1 cellular context compared by ENCODE assay signal in genomic region chr10:100373298-100374136, GRCh38.
A peak's percentile ranks its signal among the peaks of the same experiment; 100 is the strongest.
TF ChIP-seq lines count a peak whose summit lies in the region.

No MANE protein-coding gene starts in this region.

TF ChIP-seq in HepG2, 621 proteins besides CTCF, POLR2A, EP300 and RAD21 (continued from another document and continues in another):
- TF ChIP-seq, protein P1, sequence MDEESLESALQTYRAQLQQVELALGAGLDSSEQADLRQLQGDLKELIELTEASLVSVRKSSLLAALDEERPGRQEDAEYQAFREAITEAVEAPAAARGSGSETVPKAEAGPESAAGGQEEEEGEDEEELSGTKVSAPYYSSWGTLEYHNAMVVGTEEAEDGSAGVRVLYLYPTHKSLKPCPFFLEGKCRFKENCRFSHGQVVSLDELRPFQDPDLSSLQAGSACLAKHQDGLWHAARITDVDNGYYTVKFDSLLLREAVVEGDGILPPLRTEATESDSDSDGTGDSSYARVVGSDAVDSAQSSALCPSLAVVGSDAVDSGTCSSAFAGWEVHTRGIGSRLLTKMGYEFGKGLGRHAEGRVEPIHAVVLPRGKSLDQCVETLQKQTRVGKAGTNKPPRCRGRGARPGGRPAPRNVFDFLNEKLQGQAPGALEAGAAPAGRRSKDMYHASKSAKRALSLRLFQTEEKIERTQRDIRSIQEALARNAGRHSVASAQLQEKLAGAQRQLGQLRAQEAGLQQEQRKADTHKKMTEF (CRISPR knock-in tag; IDR thresholded peaks at IDR 0.05), result peak; percentile 29; the same call in 1 of the 2 replicates
- TF ChIP-seq ZNF431 (CRISPR knock-in tag; IDR thresholded peaks at IDR 0.05; ENCODE audit: borderline replicate concordance, low read depth), result peak; percentile 70
- TF ChIP-seq, protein P2, sequence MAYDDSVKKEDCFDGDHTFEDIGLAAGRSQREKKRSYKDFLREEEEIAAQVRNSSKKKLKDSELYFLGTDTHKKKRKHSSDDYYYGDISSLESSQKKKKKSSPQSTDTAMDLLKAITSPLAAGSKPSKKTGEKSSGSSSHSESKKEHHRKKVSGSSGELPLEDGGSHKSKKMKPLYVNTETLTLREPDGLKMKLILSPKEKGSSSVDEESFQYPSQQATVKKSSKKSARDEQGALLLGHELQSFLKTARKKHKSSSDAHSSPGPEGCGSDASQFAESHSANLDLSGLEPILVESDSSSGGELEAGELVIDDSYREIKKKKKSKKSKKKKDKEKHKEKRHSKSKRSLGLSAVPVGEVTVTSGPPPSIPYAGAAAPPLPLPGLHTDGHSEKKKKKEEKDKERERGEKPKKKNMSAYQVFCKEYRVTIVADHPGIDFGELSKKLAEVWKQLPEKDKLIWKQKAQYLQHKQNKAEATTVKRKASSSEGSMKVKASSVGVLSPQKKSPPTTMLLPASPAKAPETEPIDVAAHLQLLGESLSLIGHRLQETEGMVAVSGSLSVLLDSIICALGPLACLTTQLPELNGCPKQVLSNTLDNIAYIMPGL (CRISPR knock-in tag; IDR thresholded peaks at IDR 0.05; ENCODE audit: borderline replicate concordance in 1 of 2, low read depth in 1 of 2), result peak; percentile 46 to 61; a peak in 3 of 4 replicates
- TF ChIP-seq, protein P3, sequence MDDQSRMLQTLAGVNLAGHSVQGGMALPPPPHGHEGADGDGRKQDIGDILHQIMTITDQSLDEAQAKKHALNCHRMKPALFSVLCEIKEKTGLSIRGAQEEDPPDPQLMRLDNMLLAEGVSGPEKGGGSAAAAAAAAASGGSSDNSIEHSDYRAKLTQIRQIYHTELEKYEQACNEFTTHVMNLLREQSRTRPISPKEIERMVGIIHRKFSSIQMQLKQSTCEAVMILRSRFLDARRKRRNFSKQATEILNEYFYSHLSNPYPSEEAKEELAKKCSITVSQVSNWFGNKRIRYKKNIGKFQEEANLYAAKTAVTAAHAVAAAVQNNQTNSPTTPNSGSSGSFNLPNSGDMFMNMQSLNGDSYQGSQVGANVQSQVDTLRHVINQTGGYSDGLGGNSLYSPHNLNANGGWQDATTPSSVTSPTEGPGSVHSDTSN (CRISPR knock-in tag; IDR thresholded peaks at IDR 0.05; ENCODE audit: borderline replicate concordance), result no peak
- no peak for TF ChIP-seq AKNA (CRISPR knock-in tag; IDR thresholded peaks at IDR 0.05; ENCODE audit: borderline replicate concordance)
- TF ChIP-seq FOXC1 (CRISPR knock-in tag; IDR thresholded peaks at IDR 0.05; ENCODE audit: borderline replicate concordance), result no peak
- TF ChIP-seq, protein P4, sequence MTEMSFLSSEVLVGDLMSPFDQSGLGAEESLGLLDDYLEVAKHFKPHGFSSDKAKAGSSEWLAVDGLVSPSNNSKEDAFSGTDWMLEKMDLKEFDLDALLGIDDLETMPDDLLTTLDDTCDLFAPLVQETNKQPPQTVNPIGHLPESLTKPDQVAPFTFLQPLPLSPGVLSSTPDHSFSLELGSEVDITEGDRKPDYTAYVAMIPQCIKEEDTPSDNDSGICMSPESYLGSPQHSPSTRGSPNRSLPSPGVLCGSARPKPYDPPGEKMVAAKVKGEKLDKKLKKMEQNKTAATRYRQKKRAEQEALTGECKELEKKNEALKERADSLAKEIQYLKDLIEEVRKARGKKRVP (CRISPR knock-in tag; IDR thresholded peaks at IDR 0.05), result peak; percentile 68 to 99; a peak in 3 of 4 replicates
- no peak for TF ChIP-seq ZFP90 (CRISPR knock-in tag; IDR thresholded peaks at IDR 0.05; ENCODE audit: borderline replicate concordance)
- TF ChIP-seq FOXO1 (CRISPR knock-in tag; IDR thresholded peaks at IDR 0.05), result peak; percentile 77
- 0 out of 2 replicates have a peak, but pooled peaks have one; percentile 40 for TF ChIP-seq ZNF333 (CRISPR knock-in tag; IDR thresholded peaks at IDR 0.05; ENCODE audit: borderline replicate concordance)
- TF ChIP-seq FOXK2 (IDR thresholded peaks at IDR 0.05), result peak; percentile 95
- peak; percentile 51 for TF ChIP-seq PHF8 (CRISPR knock-in tag; IDR thresholded peaks at IDR 0.05)
- TF ChIP-seq ZNF576 (CRISPR knock-in tag; IDR thresholded peaks at IDR 0.05), result no peak
- TF ChIP-seq SRSF1 (optimal IDR thresholded peaks at IDR 0.05; ENCODE audit: low read depth, low read length), result no peak
- peak; percentile 55; the same call in 1 of the 2 replicates for TF ChIP-seq DNMT3B (CRISPR knock-in tag; conservative IDR thresholded peaks at IDR 0.05)
- TF ChIP-seq POGZ (CRISPR knock-in tag; IDR thresholded peaks at IDR 0.05), result peak; percentile 42; the same call in 1 of the 2 replicates
- no peak for TF ChIP-seq ZNF597 (CRISPR knock-in tag; IDR thresholded peaks at IDR 0.05)
- no peak for TF ChIP-seq ZNF672 (CRISPR knock-in tag; IDR thresholded peaks at IDR 0.05)
- TF ChIP-seq HDAC6 (IDR thresholded peaks at IDR 0.05; ENCODE audit: low read depth, low read length), result 0 out of 2 replicates have a peak, but pooled peaks have one; percentile 76
- no peak; the same call in 1 of the 2 replicates for TF ChIP-seq ZNF263 (CRISPR knock-in tag; IDR thresholded peaks at IDR 0.05)
- TF ChIP-seq ZNF740 (CRISPR knock-in tag; IDR thresholded peaks at IDR 0.05), result no peak
- peak; percentile 100 for TF ChIP-seq RXRA (CRISPR knock-in tag; IDR thresholded peaks at IDR 0.05)
- TF ChIP-seq SIN3B (IDR thresholded peaks at IDR 0.05; ENCODE audit: low read length), result no peak
- TF ChIP-seq TCF12 (IDR thresholded peaks at IDR 0.05), result no peak
- TF ChIP-seq TCF12 (CRISPR knock-in tag; IDR thresholded peaks at IDR 0.05), result no peak
- TF ChIP-seq ZNF761 (CRISPR knock-in tag; conservative IDR thresholded peaks at IDR 0.05), result no peak; the same call in 1 of the 2 replicates
- TF ChIP-seq, protein P5, sequence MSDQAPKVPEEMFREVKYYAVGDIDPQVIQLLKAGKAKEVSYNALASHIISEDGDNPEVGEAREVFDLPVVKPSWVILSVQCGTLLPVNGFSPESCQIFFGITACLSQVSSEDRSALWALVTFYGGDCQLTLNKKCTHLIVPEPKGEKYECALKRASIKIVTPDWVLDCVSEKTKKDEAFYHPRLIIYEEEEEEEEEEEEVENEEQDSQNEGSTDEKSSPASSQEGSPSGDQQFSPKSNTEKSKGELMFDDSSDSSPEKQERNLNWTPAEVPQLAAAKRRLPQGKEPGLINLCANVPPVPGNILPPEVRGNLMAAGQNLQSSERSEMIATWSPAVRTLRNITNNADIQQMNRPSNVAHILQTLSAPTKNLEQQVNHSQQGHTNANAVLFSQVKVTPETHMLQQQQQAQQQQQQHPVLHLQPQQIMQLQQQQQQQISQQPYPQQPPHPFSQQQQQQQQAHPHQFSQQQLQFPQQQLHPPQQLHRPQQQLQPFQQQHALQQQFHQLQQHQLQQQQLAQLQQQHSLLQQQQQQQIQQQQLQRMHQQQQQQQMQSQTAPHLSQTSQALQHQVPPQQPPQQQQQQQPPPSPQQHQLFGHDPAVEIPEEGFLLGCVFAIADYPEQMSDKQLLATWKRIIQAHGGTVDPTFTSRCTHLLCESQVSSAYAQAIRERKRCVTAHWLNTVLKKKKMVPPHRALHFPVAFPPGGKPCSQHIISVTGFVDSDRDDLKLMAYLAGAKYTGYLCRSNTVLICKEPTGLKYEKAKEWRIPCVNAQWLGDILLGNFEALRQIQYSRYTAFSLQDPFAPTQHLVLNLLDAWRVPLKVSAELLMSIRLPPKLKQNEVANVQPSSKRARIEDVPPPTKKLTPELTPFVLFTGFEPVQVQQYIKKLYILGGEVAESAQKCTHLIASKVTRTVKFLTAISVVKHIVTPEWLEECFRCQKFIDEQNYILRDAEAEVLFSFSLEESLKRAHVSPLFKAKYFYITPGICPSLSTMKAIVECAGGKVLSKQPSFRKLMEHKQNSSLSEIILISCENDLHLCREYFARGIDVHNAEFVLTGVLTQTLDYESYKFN (CRISPR knock-in tag; conservative IDR thresholded peaks at IDR 0.05), result peak; percentile 67; the same call in 1 of the 2 replicates
- peak; percentile 46; the same call in 1 of the 2 replicates for TF ChIP-seq ZNF232 (CRISPR knock-in tag; IDR thresholded peaks at IDR 0.05; ENCODE audit: borderline replicate concordance)
- peak; percentile 87 for TF ChIP-seq ZFX (CRISPR knock-in tag; IDR thresholded peaks at IDR 0.05; ENCODE audit: low read depth)
- no peak for TF ChIP-seq ZNF326 (CRISPR knock-in tag; IDR thresholded peaks at IDR 0.05; ENCODE audit: borderline replicate concordance)
- 0 out of 2 replicates have a peak, but pooled peaks have one; percentile 35 for TF ChIP-seq ZNF292 (CRISPR knock-in tag; IDR thresholded peaks at IDR 0.05; ENCODE audit: borderline replicate concordance, low read depth)
- no peak for TF ChIP-seq HINFP (CRISPR knock-in tag; IDR thresholded peaks at IDR 0.05; ENCODE audit: low read depth)
- no peak for TF ChIP-seq MTERF4 (CRISPR knock-in tag; IDR thresholded peaks at IDR 0.05)
- no peak for TF ChIP-seq SRSF4 (IDR thresholded peaks at IDR 0.05; ENCODE audit: low read depth, low read length, poor library complexity, severe bottlenecking)
- TF ChIP-seq SETDB1 (CRISPR knock-in tag; IDR thresholded peaks at IDR 0.05; ENCODE audit: borderline replicate concordance), result no peak
- TF ChIP-seq TCF7L2 (IDR thresholded peaks at IDR 0.05; ENCODE audit: low read depth, low read length), result no peak
